ENCODE assay signal across 4 cellular contexts in the genomic region with DNA sequence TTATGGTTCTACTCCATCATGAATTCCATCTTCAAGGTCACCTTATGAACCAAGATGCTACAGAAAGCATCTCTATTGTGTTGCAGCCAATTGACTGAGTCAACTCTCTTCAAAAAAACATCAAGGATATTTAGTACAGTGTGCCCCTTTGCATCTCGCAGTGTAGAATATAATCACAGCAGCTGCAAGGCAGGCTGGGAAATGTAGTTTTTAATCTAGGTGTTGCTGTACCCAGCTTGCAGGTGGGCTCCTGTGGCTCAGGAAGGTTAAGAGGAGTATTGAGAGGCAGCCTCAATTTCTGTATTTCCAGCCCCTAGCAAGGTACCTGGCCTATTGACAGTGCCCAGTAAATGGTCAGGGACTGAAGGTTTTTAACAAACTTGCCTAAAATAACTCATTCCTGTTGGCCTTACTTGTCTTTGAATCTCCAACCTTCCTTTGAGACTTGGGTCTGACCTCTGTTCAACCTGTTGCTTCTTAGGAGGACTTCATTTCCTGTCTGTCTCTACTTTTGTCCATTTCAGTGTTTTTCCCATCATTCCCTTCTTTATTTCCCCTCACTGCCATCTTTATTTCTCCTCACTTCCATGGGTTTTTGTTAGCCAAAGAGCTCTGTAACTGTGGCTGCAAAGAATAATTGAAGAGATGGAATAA.
TF ChIP-seq lines count a peak whose summit lies in the region.

No MANE protein-coding gene starts in this region.

TF ChIP-seq in GM23338, 12 proteins besides CTCF, POLR2A, EP300 and RAD21 (continues in another document):
- TF ChIP-seq, protein P1, sequence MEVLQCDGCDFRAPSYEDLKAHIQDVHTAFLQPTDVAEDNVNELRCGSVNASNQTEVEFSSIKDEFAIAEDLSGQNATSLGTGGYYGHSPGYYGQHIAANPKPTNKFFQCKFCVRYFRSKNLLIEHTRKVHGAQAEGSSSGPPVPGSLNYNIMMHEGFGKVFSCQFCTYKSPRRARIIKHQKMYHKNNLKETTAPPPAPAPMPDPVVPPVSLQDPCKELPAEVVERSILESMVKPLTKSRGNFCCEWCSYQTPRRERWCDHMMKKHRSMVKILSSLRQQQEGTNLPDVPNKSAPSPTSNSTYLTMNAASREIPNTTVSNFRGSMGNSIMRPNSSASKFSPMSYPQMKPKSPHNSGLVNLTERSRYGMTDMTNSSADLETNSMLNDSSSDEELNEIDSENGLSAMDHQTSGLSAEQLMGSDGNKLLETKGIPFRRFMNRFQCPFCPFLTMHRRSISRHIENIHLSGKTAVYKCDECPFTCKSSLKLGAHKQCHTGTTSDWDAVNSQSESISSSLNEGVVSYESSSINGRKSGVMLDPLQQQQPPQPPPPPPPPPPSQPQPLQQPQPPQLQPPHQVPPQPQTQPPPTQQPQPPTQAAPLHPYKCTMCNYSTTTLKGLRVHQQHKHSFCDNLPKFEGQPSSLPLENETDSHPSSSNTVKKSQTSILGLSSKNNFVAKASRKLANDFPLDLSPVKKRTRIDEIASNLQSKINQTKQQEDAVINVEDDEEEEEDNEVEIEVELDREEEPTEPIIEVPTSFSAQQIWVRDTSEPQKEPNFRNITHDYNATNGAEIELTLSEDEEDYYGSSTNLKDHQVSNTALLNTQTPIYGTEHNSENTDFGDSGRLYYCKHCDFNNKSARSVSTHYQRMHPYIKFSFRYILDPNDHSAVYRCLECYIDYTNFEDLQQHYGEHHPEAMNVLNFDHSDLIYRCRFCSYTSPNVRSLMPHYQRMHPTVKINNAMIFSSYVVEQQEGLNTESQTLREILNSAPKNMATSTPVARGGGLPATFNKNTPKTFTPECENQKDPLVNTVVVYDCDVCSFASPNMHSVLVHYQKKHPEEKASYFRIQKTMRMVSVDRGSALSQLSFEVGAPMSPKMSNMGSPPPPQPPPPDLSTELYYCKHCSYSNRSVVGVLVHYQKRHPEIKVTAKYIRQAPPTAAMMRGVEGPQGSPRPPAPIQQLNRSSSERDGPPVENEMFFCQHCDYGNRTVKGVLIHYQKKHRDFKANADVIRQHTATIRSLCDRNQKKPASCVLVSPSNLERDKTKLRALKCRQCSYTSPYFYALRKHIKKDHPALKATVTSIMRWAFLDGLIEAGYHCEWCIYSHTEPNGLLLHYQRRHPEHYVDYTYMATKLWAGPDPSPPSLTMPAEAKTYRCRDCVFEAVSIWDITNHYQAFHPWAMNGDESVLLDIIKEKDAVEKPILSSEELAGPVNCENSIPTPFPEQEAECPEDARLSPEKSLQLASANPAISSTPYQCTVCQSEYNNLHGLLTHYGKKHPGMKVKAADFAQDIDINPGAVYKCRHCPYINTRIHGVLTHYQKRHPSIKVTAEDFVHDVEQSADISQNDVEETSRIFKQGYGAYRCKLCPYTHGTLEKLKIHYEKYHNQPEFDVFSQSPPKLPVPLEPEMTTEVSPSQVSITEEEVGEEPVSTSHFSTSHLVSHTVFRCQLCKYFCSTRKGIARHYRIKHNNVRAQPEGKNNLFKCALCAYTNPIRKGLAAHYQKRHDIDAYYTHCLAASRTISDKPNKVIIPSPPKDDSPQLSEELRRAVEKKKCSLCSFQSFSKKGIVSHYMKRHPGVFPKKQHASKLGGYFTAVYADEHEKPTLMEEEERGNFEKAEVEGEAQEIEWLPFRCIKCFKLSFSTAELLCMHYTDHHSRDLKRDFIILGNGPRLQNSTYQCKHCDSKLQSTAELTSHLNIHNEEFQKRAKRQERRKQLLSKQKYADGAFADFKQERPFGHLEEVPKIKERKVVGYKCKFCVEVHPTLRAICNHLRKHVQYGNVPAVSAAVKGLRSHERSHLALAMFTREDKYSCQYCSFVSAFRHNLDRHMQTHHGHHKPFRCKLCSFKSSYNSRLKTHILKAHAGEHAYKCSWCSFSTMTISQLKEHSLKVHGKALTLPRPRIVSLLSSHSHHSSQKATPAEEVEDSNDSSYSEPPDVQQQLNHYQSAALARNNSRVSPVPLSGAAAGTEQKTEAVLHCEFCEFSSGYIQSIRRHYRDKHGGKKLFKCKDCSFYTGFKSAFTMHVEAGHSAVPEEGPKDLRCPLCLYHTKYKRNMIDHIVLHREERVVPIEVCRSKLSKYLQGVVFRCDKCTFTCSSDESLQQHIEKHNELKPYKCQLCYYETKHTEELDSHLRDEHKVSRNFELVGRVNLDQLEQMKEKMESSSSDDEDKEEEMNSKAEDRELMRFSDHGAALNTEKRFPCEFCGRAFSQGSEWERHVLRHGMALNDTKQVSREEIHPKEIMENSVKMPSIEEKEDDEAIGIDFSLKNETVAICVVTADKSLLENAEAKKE (CRISPR knock-in tag; IDR thresholded peaks at IDR 0.05), result no peak

TF ChIP-seq in HEK293, 187 proteins besides CTCF, POLR2A, EP300 and RAD21:
- no peak for TF ChIP-seq ZSCAN16 (tag by site-specific recombination; IDR thresholded peaks at IDR 0.05)
- no peak for TF ChIP-seq ZNF561 (tag by site-specific recombination; IDR thresholded peaks at IDR 0.05; ENCODE audit: borderline replicate concordance)
- TF ChIP-seq SCRT2 (tag by site-specific recombination; IDR thresholded peaks at IDR 0.05), result peak; percentile 93
- TF ChIP-seq SCRT1 (tag by site-specific recombination; IDR thresholded peaks at IDR 0.05; ENCODE audit: borderline replicate concordance), result no peak
- TF ChIP-seq, protein P2, sequence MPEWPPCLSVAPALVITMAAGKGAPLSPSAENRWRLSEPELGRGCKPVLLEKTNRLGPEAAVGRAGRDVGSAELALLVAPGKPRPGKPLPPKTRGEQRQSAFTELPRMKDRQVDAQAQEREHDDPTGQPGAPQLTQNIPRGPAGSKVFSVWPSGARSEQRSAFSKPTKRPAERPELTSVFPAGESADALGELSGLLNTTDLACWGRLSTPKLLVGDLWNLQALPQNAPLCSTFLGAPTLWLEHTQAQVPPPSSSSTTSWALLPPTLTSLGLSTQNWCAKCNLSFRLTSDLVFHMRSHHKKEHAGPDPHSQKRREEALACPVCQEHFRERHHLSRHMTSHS (tag by site-specific recombination; IDR thresholded peaks at IDR 0.05), result no peak
- TF ChIP-seq ZNF768 (tag by site-specific recombination; IDR thresholded peaks at IDR 0.05), result no peak
- TF ChIP-seq ZNF23 (tag by site-specific recombination; IDR thresholded peaks at IDR 0.05; ENCODE audit: borderline replicate concordance), result no peak
- TF ChIP-seq ZBTB17 (tag by site-specific recombination; IDR thresholded peaks at IDR 0.05), result 0 out of 2 replicates have a peak, but pooled peaks have one; percentile 25

TF ChIP-seq in GM12878, 131 proteins besides CTCF, POLR2A, EP300 and RAD21:
- TF ChIP-seq TBL1XR1 (IDR thresholded peaks at IDR 0.05; ENCODE audit: low read depth, low read length) (no peak), SIX5 (IDR thresholded peaks at IDR 0.05; ENCODE audit: low read depth, low read length, severe bottlenecking) (peak; percentile 40)

TF ChIP-seq in H1, 55 proteins besides CTCF, POLR2A, EP300 and RAD21:
- no peak for TF ChIP-seq YY1 (IDR thresholded peaks at IDR 0.05; ENCODE audit: low read depth, low read length)
- TF ChIP-seq SIX5 (IDR thresholded peaks at IDR 0.05; ENCODE audit: low read depth, low read length), result peak; percentile 59
